Comparison of ENCODE assay signal across 8 cellular contexts in genomic region chrX:40579880-40580536, GRCh38. TPM values are rescaled to one million over a fixed set of nuclear protein-coding genes. Genes with fewer than 3 reads are reported as not detected.
DNase-seq lines count a peak whose midpoint lies in the region; ATAC-seq, FAIRE-seq and TF ChIP-seq lines count a peak whose summit lies in the region.

No MANE protein-coding gene starts in this region.

- peak overlapping the region; percentile 53 to 95 (median 92) for H3K27ac ChIP-seq in adrenal gland
- peak overlapping the region; percentile 80 to 86 for H3K27ac ChIP-seq in kidney (ENCODE audit: low read depth in 2 of 2, low read length in 2 of 2)
- H3K27ac ChIP-seq in testis = peak overlapping the region; percentile 72 to 84

- H3K4me1 ChIP-seq in adrenal gland (replicated peaks in 1 of 2) (peaks cover 0 to 8% of the 10 kb centered on the region in 2 donors), kidney (ENCODE audit: control insufficient read depth in 1 of 2, insufficient read depth in 1 of 2, low read depth in 1 of 2, low read length in 2 of 2) (peaks cover 0 to 2% of the 10 kb centered on the region in 2 donors), testis (peaks cover 10% of the 10 kb centered on the region)

- no peak for TF ChIP-seq POLR2A in adrenal gland (IDR thresholded peaks at IDR 0.05)
- no peak for TF ChIP-seq POLR2A in testis (IDR thresholded peaks at IDR 0.05)

- TF ChIP-seq CTCF in adrenal gland (IDR thresholded peaks at IDR 0.05) (no peak), kidney (IDR thresholded peaks at IDR 0.05; ENCODE audit: borderline replicate concordance, extremely low read depth, insufficient read depth) (no peak), testis (IDR thresholded peaks at IDR 0.05) (no peak)

- DNase-seq in NCI-H510A treated with DMSO at 0.1 percent for 48 hours (lab: John Stamatoyannopoulos, UW) (peak; percentile 55), NCI-H510A (lab: John Stamatoyannopoulos, UW) (no peak), adrenal gland (no peak), kidney (no peak), testis (no peak), DMS153 (lab: John Stamatoyannopoulos, UW) (no peak), NCI-H1930 (lab: John Stamatoyannopoulos, UW) (no peak)

- FAIRE-seq in kidney (lab: Jason Lieb, UNC) = no peak

- H3K9me3 ChIP-seq in adrenal gland (replicated peaks in 1 of 3) (no peaks in the 10 kb centered on the region), kidney (ENCODE audit: control insufficient read depth in 1 of 2, low read length in 2 of 2) (no peaks in the 10 kb centered on the region), testis (no peaks in the 10 kb centered on the region)

- H3K27me3 ChIP-seq in adrenal gland = peaks cover 9% of the 10 kb centered on the region
- H3K27me3 ChIP-seq in testis = no peaks in the 10 kb centered on the region

- peak; percentile 54 for ATAC-seq in HG03354 (IDR thresholded peaks at IDR 0.05; ENCODE audit: poor library complexity, severe bottlenecking, unreplicated experiment)

- peak overlapping the region in 1 of 2 donors; percentile 67 for H3K9ac ChIP-seq in kidney (ENCODE audit: low read length in 2 of 2)

- WGBS in adrenal gland, 4 donors = 10 to 26% (median 18%) methylated on average over 8 to 12 of the region's 12 CpGs
- WGBS in testis, 2 donors = 6 to 11% methylated on average over 12 of the region's 12 CpGs

- H3K36me3 ChIP-seq in adrenal gland (replicated peaks in 1 of 2) (no peaks in the 10 kb centered on the region), kidney (ENCODE audit: control insufficient read depth in 1 of 2, insufficient read depth in 2 of 2, low read length in 2 of 2) (no peaks in the 10 kb centered on the region), testis (ENCODE audit: low read depth, missing control alignments) (no peaks in the 10 kb centered on the region)

- intact Hi-C loops in adrenal gland (cut with DNase I) = no loop called here
- intact Hi-C loops in kidney (cut with DNase I) = no loop called here
- intact Hi-C loops in testis (cut with DNase I; ENCODE audit: low total_unique reads) = no loop called here

- H3K4me3 ChIP-seq in adrenal gland = peak overlapping the region in 3 of 4 donors; percentile 48 to 67 (median 67)
- peak overlapping the region; percentile 85 to 88 for H3K4me3 ChIP-seq in kidney (ENCODE audit: low read length in 2 of 2)
- H3K4me3 ChIP-seq in testis = peak overlapping the region; percentile 70 to 77

RNA-seq across cellular contexts. Expression of gene ATP6AP2, which starts 0.8 kb away (rescaled TPM):
- total RNA-seq in adrenal gland (100 to 1,000 TPM; 109 to 159 (median 140) TPM), kidney (143 TPM), testis (10 to 100 TPM; 72.4 to 76.4 TPM)
- polyA plus RNA-seq in adrenal gland (100 to 1,000 TPM in 1 of 3 donors, 10 to 100 TPM in 2; 32.3 to 164 (median 43.1) TPM), kidney (ENCODE audit: insufficient read depth, low read depth, low replicate concordance) (164 TPM), testis (ENCODE audit: insufficient read depth, low read depth, low replicate concordance) (79.2 TPM)

RNA-seq across cellular contexts. Expression of gene MPC1L, which starts 43.2 kb away (rescaled TPM):
- not detected for total RNA-seq in adrenal gland
- not detected for polyA plus RNA-seq in adrenal gland
- total RNA-seq in kidney = not detected
- not detected for polyA plus RNA-seq in kidney (ENCODE audit: insufficient read depth, low read depth, low replicate concordance)
- total RNA-seq in testis = 10 to 100 TPM in 1 of 2 donors, 1 to 10 TPM in 1; 8.5 to 11.4 TPM
- polyA plus RNA-seq in testis (ENCODE audit: insufficient read depth, low read depth, low replicate concordance) = 17.3 TPM
